ENCODE assay signal across 1 cellular context in the genomic region with DNA sequence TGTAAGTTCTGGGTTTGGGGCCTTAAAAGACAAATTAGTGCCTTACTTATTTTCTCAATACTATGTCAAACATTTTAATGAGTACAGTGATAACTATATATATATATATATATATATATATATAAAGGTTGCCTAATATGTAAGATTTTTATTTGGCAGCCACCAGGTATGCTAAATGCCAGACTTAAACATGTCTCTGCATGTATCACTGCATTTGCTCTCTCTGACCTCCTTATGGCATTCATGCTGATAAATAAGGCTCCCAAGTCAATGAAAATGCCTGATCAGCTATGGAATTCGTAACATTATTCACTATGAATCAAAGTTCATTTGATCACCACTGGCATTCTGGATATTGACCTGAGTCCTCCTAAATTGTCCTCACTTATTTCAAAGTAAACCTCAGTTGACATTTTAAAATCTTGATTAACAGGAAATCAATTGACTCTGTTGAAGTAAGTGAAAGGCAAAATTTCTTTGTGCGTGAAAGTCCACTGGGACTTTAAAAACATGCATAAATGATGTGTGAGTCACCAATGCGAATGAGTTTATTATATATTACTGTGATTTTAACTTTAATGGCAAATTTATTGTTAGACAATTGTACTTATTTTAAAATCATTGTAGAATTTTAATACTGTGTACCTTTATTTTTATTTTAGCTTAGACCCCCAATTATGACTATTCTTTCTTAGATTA.
TF ChIP-seq lines count a peak whose summit lies in the region.

No MANE protein-coding gene starts in this region.

TF ChIP-seq in IMR-90, 13 proteins besides CTCF, POLR2A, EP300 and RAD21:
- TF ChIP-seq RCOR1 (IDR thresholded peaks at IDR 0.05; ENCODE audit: insufficient replicate concordance, low read length), result no peak
- TF ChIP-seq, protein P1, sequence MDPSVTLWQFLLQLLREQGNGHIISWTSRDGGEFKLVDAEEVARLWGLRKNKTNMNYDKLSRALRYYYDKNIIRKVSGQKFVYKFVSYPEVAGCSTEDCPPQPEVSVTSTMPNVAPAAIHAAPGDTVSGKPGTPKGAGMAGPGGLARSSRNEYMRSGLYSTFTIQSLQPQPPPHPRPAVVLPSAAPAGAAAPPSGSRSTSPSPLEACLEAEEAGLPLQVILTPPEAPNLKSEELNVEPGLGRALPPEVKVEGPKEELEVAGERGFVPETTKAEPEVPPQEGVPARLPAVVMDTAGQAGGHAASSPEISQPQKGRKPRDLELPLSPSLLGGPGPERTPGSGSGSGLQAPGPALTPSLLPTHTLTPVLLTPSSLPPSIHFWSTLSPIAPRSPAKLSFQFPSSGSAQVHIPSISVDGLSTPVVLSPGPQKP (IDR thresholded peaks at IDR 0.05; ENCODE audit: borderline replicate concordance, low read depth, low read length), result no peak
- no peak for TF ChIP-seq MAFK (IDR thresholded peaks at IDR 0.05; ENCODE audit: low read depth, low read length)
- TF ChIP-seq, protein P2, sequence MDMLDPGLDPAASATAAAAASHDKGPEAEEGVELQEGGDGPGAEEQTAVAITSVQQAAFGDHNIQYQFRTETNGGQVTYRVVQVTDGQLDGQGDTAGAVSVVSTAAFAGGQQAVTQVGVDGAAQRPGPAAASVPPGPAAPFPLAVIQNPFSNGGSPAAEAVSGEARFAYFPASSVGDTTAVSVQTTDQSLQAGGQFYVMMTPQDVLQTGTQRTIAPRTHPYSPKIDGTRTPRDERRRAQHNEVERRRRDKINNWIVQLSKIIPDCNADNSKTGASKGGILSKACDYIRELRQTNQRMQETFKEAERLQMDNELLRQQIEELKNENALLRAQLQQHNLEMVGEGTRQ (IDR thresholded peaks at IDR 0.05; ENCODE audit: low read depth, low read length), result no peak
- no peak for TF ChIP-seq CHD1 (IDR thresholded peaks at IDR 0.05; ENCODE audit: low read depth, low read length)
- TF ChIP-seq FOS (IDR thresholded peaks at IDR 0.05; ENCODE audit: low read depth, low read length), result no peak
- no peak for TF ChIP-seq RFX5 (IDR thresholded peaks at IDR 0.05; ENCODE audit: low read depth, low read length)
- TF ChIP-seq MAZ (IDR thresholded peaks at IDR 0.05; ENCODE audit: borderline replicate concordance, low read depth, low read length), result no peak
- TF ChIP-seq MXI1 (IDR thresholded peaks at IDR 0.05; ENCODE audit: borderline replicate concordance, low read depth, low read length), result no peak
- no peak for TF ChIP-seq NFE2L2 (IDR thresholded peaks at IDR 0.05; ENCODE audit: low read depth, low read length)
- no peak for TF ChIP-seq CEBPB (IDR thresholded peaks at IDR 0.05; ENCODE audit: low read depth, low read length)
- TF ChIP-seq SMC3 (IDR thresholded peaks at IDR 0.05; ENCODE audit: low read depth, low read length), result no peak
- no peak for TF ChIP-seq BHLHE40 (IDR thresholded peaks at IDR 0.05; ENCODE audit: low read depth, low read length)
